18 cellular contexts compared by ENCODE assay signal in genomic region chr20:39862613-39863012, GRCh38.
A peak's percentile ranks its signal among the peaks of the same experiment; 100 is the strongest.
DNase-seq lines count a peak whose midpoint lies in the region; ATAC-seq, FAIRE-seq and TF ChIP-seq lines count a peak whose summit lies in the region.
"Had no signal": no experiment of that assay in that cellular context is flagged by ENCODE, and none has a peak within 500 bp of the region (broad histone marks: within the 10 kb centered on the region; RNA-seq: fewer than 3 reads in every experiment).

No MANE protein-coding gene starts in this region.

- H3K4me1 ChIP-seq in heart right ventricle (no peaks in the 10 kb centered on the region), smooth muscle cell (ENCODE audit: low read depth) (no peaks in the 10 kb centered on the region)

- H3F3A ChIP-seq in smooth muscle cell (ENCODE audit: low read depth): no peaks in the 10 kb centered on the region

- H2AFZ ChIP-seq in smooth muscle cell (ENCODE audit: low read depth): peak overlapping the region; percentile 16

- no peak for DNase-seq in Right ventricle myocardium inferior (ENCODE audit: missing footprints)
- no peak for DNase-seq in cardiac septum (ENCODE audit: low spot score)
- DNase-seq in heart right ventricle: no peak
- DNase-seq in smooth muscle cell (lab: John Stamatoyannopoulos, UW; ENCODE audit: unreplicated experiment): no peak
- no peak for DNase-seq in posterior cingulate gyrus
- DNase-seq in NCI-H1048 (lab: John Stamatoyannopoulos, UW): no peak
- DNase-seq: DMS79 treated with DMSO at 0.1 percent for 48 hours, HFFc6, NCI-H1436, NCI-H1930, NCI-H526, PC-3, RPMI8226 had no signal

- ATAC-seq in Right ventricle myocardium inferior (peak; percentile 89), heart right ventricle (peak in 5 of 8 donors; percentile 44 to 76 (median 58)), HG02852 (IDR thresholded peaks at IDR 0.05; ENCODE audit: unreplicated experiment) (no peak)
- ATAC-seq: PC-3 had no signal

- H3K9me3 ChIP-seq in heart right ventricle (no peaks in the 10 kb centered on the region), smooth muscle cell (replicated peaks; ENCODE audit: low read depth) (no peaks in the 10 kb centered on the region)

- intact Hi-C loops in Right ventricle myocardium inferior (cut with DNase I) (no loop called here), cardiac septum (cut with DNase I) (no loop called here), heart right ventricle (cut with DNase I) (loop anchor here in 1 of 10 donors (10.0 kb wide), 1 partner anchor 588 kb away; no protein-coding TSS in a partner anchor), posterior cingulate gyrus (cut with DNase I) (no loop called here)

- H3K9ac ChIP-seq in smooth muscle cell (ENCODE audit: low read depth): no peak overlapping the region
- H3K9ac ChIP-seq: KMS-11 had no signal

- H3K79me2 ChIP-seq in smooth muscle cell (ENCODE audit: low read depth): no peaks in the 10 kb centered on the region

- no peak overlapping the region for H3K4me3 ChIP-seq in heart right ventricle
- H3K4me3 ChIP-seq in smooth muscle cell: no peak overlapping the region

- H3K27me3 ChIP-seq in heart right ventricle (no peaks in the 10 kb centered on the region), smooth muscle cell (ENCODE audit: low read depth) (no peaks in the 10 kb centered on the region)

- no peak for TF ChIP-seq CTCF in heart right ventricle (IDR thresholded peaks at IDR 0.05)
- TF ChIP-seq CTCF in smooth muscle cell (IDR thresholded peaks at IDR 0.05; ENCODE audit: borderline replicate concordance, insufficient read depth, poor library complexity, severe bottlenecking): no peak

- no peaks in the 10 kb centered on the region for H4K20me1 ChIP-seq in smooth muscle cell (ENCODE audit: low read depth)

- H3K4me2 ChIP-seq in smooth muscle cell: peak overlapping the region; percentile 9
- H3K4me2 ChIP-seq: KMS-11 had no signal

- WGBS in heart right ventricle, 2 donors: 62 to 72% methylated on average over 3 of the region's 3 CpGs
- WGBS in smooth muscle cell (ENCODE audit: low lambda C conversion rate): 52% methylated on average over 3 of the region's 3 CpGs

- FAIRE-seq in endometrium (lab: Jason Lieb, UNC): peak; percentile 51
- FAIRE-seq: H54 had no signal

- no peak overlapping the region for H3K27ac ChIP-seq in heart right ventricle
- H3K27ac ChIP-seq in smooth muscle cell (ENCODE audit: low read depth): no peak overlapping the region
- H3K27ac ChIP-seq: 22Rv1, KMS-11 had no signal

- H3K36me3 ChIP-seq in heart right ventricle (no peaks in the 10 kb centered on the region), smooth muscle cell (ENCODE audit: low read depth) (no peaks in the 10 kb centered on the region)
